Comparison of ENCODE assay signal across 12 cellular contexts in the genomic region with DNA sequence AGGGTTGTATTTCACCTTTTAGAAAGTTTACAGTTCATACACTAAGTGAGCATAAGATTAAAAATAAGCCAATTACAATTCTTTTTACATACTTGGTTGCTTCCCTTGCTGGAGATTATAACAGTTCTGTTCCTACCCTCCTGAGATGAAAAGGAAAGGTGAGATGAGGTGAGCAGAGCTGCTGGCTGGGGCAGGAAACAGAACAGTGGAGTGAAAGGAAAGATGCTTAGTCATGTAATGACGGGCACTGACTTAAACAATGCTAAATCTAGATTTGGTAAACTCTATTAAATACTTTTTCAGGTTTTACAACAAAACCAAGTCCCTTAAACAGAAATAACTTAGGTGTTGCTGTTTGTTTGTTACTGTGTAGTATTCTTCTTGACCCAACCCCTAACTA. TPM values are rescaled to one million over a fixed set of nuclear protein-coding genes. Genes with fewer than 3 reads are reported as not detected.
DNase-seq lines count a peak whose midpoint lies in the region; ATAC-seq, FAIRE-seq and TF ChIP-seq lines count a peak whose summit lies in the region.
"Had no signal": no experiment of that assay in that cellular context is flagged by ENCODE, and none has a peak within 500 bp of the region (broad histone marks: within the 10 kb centered on the region; RNA-seq: fewer than 3 reads in every experiment).

No MANE protein-coding gene starts in this region.

- H4K8ac ChIP-seq in H1 (ENCODE audit: extremely low read depth, insufficient read depth, low read length) = no peak overlapping the region

- H3K36me3 ChIP-seq in HepG2 (replicated peaks in 1 of 2; ENCODE audit: control insufficient read depth in 1 of 2, insufficient read depth in 2 of 2, low read length in 2 of 2) (no peaks in the 10 kb centered on the region), right lobe of liver (no peaks in the 10 kb centered on the region), H1 (ENCODE audit: control insufficient read depth in 2 of 4, insufficient read depth in 4 of 4, low read length in 3 of 4) (no peaks in the 10 kb centered on the region), smooth muscle cell (ENCODE audit: low read depth) (no peaks in the 10 kb centered on the region)
- H3K36me3 ChIP-seq: BLaER1 treated with 17β-estradiol and CSF1 and Interleukin-3, amounts not matched to agents 10 nM and 100 nM had no signal

- H4K91ac ChIP-seq in H1 (replicated peaks; ENCODE audit: insufficient read length, low read length) = no peak overlapping the region

- no peak overlapping the region for H2BK12ac ChIP-seq in H1 (ENCODE audit: low read depth, low read length)

- in situ Hi-C loops in HepG2 (cut with HindIII; ENCODE audit: extremely low pct_ligation_motif_present, low pct_unique_long_range_greater_than_20kb) = no loop called here

- DNase-seq in HepG2 (ENCODE audit: low spot score) = no peak
- DNase-seq in right lobe of liver = no peak
- peak; percentile 7 for DNase-seq in NCI-H460 (ENCODE audit: extremely low read depth, low read depth)
- no peak for DNase-seq in H1 (ENCODE audit: low read depth in 1 of 2, low spot score in 2 of 2)
- DNase-seq in stimulated activated CD4-positive, alpha-beta T cell treated with anti-CD3 and anti-CD28 coated beads, Interleukin-15, amount 100 ng/mL, for 24 hours = no peak
- no peak for DNase-seq in smooth muscle cell (lab: John Stamatoyannopoulos, UW; ENCODE audit: unreplicated experiment)
- DNase-seq: H9; MV-4-11; stimulated activated naive CD8-positive, alpha-beta T cell treated with anti-CD3 and anti-CD28 coated beads, Interleukin-15, amount 100 ng/mL, for 72 hours had no signal

- H3K27me3 ChIP-seq in HepG2 (ENCODE audit: control insufficient read depth in 1 of 2, insufficient read depth in 2 of 2, low read length in 2 of 2) (peaks cover 0 to 4% of the 10 kb centered on the region in 2 experiments; a peak in 3 of 5 replicates), right lobe of liver (no peaks in the 10 kb centered on the region), H1 (replicated peaks in 1 of 4; ENCODE audit: control insufficient read depth in 3 of 4, extremely low read depth in 1 of 4, insufficient read depth in 3 of 4, low read length in 3 of 4) (no peaks in the 10 kb centered on the region), smooth muscle cell (ENCODE audit: low read depth) (no peaks in the 10 kb centered on the region)
- H3K27me3 ChIP-seq: BLaER1 treated with 17β-estradiol and CSF1 and Interleukin-3, amounts not matched to agents 10 nM and 100 nM had no signal

- no peak overlapping the region for H3K27ac ChIP-seq in HepG2 (ENCODE audit: extremely low read length, insufficient read depth, low read length)
- H3K27ac ChIP-seq in right lobe of liver = no peak overlapping the region
- H3K27ac ChIP-seq in H1 (ENCODE audit: low read depth, low read length) = no peak overlapping the region
- no peak overlapping the region for H3K27ac ChIP-seq in smooth muscle cell (ENCODE audit: low read depth)
- H3K27ac ChIP-seq: BLaER1 treated with 17β-estradiol and CSF1 and Interleukin-3, amounts not matched to agents 10 nM and 100 nM had no signal

- no peak overlapping the region for H3K14ac ChIP-seq in H1 (ENCODE audit: insufficient read length)

- TF ChIP-seq RAD21 in HepG2 (CRISPR knock-in tag; IDR thresholded peaks at IDR 0.05) (no peak), H1 (IDR thresholded peaks at IDR 0.05 in 1 of 2, conservative IDR thresholded peaks at IDR 0.05 in 1 of 2; ENCODE audit: low read depth in 2 of 2, low read length in 2 of 2) (no peak)

- H3K9ac ChIP-seq in HepG2 (ENCODE audit: insufficient read depth, low read depth, low read length) (no peak overlapping the region), H1 (replicated peaks in 1 of 4; ENCODE audit: extremely low read depth in 1 of 4, low read depth in 3 of 4, low read length in 3 of 4) (no peak overlapping the region), smooth muscle cell (ENCODE audit: low read depth) (no peak overlapping the region)
- H3K9ac ChIP-seq: BLaER1 treated with 17β-estradiol and CSF1 and Interleukin-3, amounts not matched to agents 10 nM and 100 nM had no signal

- BruUV-seq in HepG2 (replicated peaks; lab: Mats Ljungman, UMichigan) = no TSS peak

- CTCF ChIA-PET in HepG2 (lab: Yijun Ruan, JAX; ENCODE audit: low intra/inter-chr PET ratio, low total read pairs) = no interaction called here
- CTCF ChIA-PET in H1 (lab: Charles Lee; ENCODE audit: partially characterized antibody) = no interaction called here

- TF ChIP-seq EP300 in HepG2 (IDR thresholded peaks at IDR 0.05; ENCODE audit: low read depth in 2 of 2, low read length in 2 of 2) (no peak), HepG2 (CRISPR knock-in tag; IDR thresholded peaks at IDR 0.05; ENCODE audit: borderline replicate concordance) (no peak), H1 (IDR thresholded peaks at IDR 0.05; ENCODE audit: borderline replicate concordance in 1 of 2, low read depth in 2 of 2, low read length in 2 of 2) (no peak)

- no peak overlapping the region for H2BK5ac ChIP-seq in H1 (ENCODE audit: low read depth, low read length)

- H2BK120ac ChIP-seq in H1 (replicated peaks; ENCODE audit: low read depth, low read length) = no peak overlapping the region

- TF ChIP-seq CTCF in HepG2 (CRISPR knock-in tag; IDR thresholded peaks at IDR 0.05) = no peak
- TF ChIP-seq CTCF in right lobe of liver (IDR thresholded peaks at IDR 0.05) = no peak
- TF ChIP-seq CTCF in H1 (IDR thresholded peaks at IDR 0.05; ENCODE audit: control extremely low read depth in 1 of 3, insufficient read depth in 1 of 3, low read depth in 1 of 3, low read length in 3 of 3) = no peak
- no peak for TF ChIP-seq CTCF in smooth muscle cell (IDR thresholded peaks at IDR 0.05; ENCODE audit: borderline replicate concordance, insufficient read depth, poor library complexity, severe bottlenecking)

- POLR2A ChIA-PET in HepG2 (lab: Yijun Ruan, JAX) = no interaction called here
- POLR2A ChIA-PET in H1 (lab: Charles Lee; ENCODE audit: partially characterized antibody) = no interaction called here

- no peaks in the 10 kb centered on the region for H3K79me2 ChIP-seq in HepG2 (ENCODE audit: insufficient read depth, low read length)
- no peaks in the 10 kb centered on the region for H3K79me2 ChIP-seq in H1 (ENCODE audit: control insufficient read depth in 1 of 2, insufficient read depth in 2 of 2, low read length in 2 of 2)
- no peaks in the 10 kb centered on the region for H3K79me2 ChIP-seq in smooth muscle cell (ENCODE audit: low read depth)

- H3K18ac ChIP-seq in H1 (ENCODE audit: extremely low read depth, low read length) = no peak overlapping the region; the same call in 1 of the 2 replicates

- H4K20me1 ChIP-seq in HepG2 (ENCODE audit: insufficient read depth, low read length) (no peaks in the 10 kb centered on the region), H1 (replicated peaks in 1 of 2; ENCODE audit: control insufficient read depth in 1 of 2, insufficient read depth in 2 of 2, low read length in 2 of 2) (no peaks in the 10 kb centered on the region), smooth muscle cell (ENCODE audit: low read depth) (no peaks in the 10 kb centered on the region)
- H4K20me1 ChIP-seq: BLaER1 treated with 17β-estradiol and CSF1 and Interleukin-3, amounts not matched to agents 10 nM and 100 nM had no signal

- H2BK15ac ChIP-seq in H1 (ENCODE audit: low read length) = no peak overlapping the region

- intact Hi-C loops in HepG2 (cut with micrococcal nuclease; ENCODE audit: unreplicated experiment) (no loop called here), right lobe of liver (cut with DNase I) (no loop called here)

- H4K5ac ChIP-seq in H1 (ENCODE audit: insufficient read length, low read depth, low read length) = no peak overlapping the region

- ATAC-seq in HepG2 (no peak), right lobe of liver (no peak), GM18867 (IDR thresholded peaks at IDR 0.05; ENCODE audit: unreplicated experiment) (no peak)
- ATAC-seq: Right ventricle myocardium inferior; stimulated activated naive CD8-positive, alpha-beta T cell treated with anti-CD3 and anti-CD28 coated beads, Interleukin-15, amount 100 ng/mL, for 72 hours had no signal

- H3K79me1 ChIP-seq in H1 (ENCODE audit: low read depth, low read length) = no peaks in the 10 kb centered on the region

- no peak overlapping the region for H2BK20ac ChIP-seq in H1 (ENCODE audit: low read length)

- no peaks in the 10 kb centered on the region for H3K23me2 ChIP-seq in H1 (ENCODE audit: low read depth, low read length)

- no peak overlapping the region for H3K4me3 ChIP-seq in HepG2 (replicated peaks in 1 of 3; ENCODE audit: insufficient read depth in 1 of 3, low read depth in 2 of 3, low read length in 3 of 3)
- no peak overlapping the region for H3K4me3 ChIP-seq in right lobe of liver
- H3K4me3 ChIP-seq in H1 (ENCODE audit: extremely low read depth in 1 of 4, insufficient read depth in 2 of 4, low read depth in 3 of 4, low read length in 4 of 4) = no peak overlapping the region
- no peak overlapping the region for H3K4me3 ChIP-seq in smooth muscle cell
- H3K4me3 ChIP-seq: BLaER1 treated with 17β-estradiol and CSF1 and Interleukin-3, amounts not matched to agents 10 nM and 100 nM had no signal

- H2AK5ac ChIP-seq in H1 (ENCODE audit: low read depth, low read length) = no peak overlapping the region

- no peak overlapping the region for H3K56ac ChIP-seq in H1 (replicated peaks; ENCODE audit: insufficient read length, low read depth, low read length)

- no peak for FAIRE-seq in HepG2 (lab: Jason Lieb, UNC)
- FAIRE-seq in H1 (lab: Jason Lieb, UNC) = no peak

- H3K9me3 ChIP-seq in HepG2 (ENCODE audit: low read length) (no peaks in the 10 kb centered on the region), right lobe of liver (no peaks in the 10 kb centered on the region), H1 (ENCODE audit: insufficient read depth in 2 of 2, low read depth in 1 of 2, low read length in 1 of 2) (no peaks in the 10 kb centered on the region), smooth muscle cell (replicated peaks; ENCODE audit: low read depth) (no peaks in the 10 kb centered on the region)
- H3K9me3 ChIP-seq: BLaER1 treated with 17β-estradiol and CSF1 and Interleukin-3, amounts not matched to agents 10 nM and 100 nM had no signal

- TF ChIP-seq POLR2A in HepG2 (IDR thresholded peaks at IDR 0.05; ENCODE audit: insufficient read depth in 1 of 2, low read depth in 2 of 2, low read length in 2 of 2) (no peak), right lobe of liver (IDR thresholded peaks at IDR 0.05) (no peak), H1 (IDR thresholded peaks at IDR 0.05; ENCODE audit: control extremely low read depth in 1 of 2, low read depth in 2 of 2, low read length in 2 of 2) (no peak)

- no peak overlapping the region for H3K4me2 ChIP-seq in HepG2 (ENCODE audit: low read depth, low read length)
- no peak overlapping the region for H3K4me2 ChIP-seq in H1 (ENCODE audit: insufficient read depth in 1 of 2, low read depth in 2 of 2, low read length in 2 of 2)
- no peak overlapping the region for H3K4me2 ChIP-seq in smooth muscle cell
- H3K4me2 ChIP-seq: BLaER1 treated with 17β-estradiol and CSF1 and Interleukin-3, amounts not matched to agents 10 nM and 100 nM had no signal

- H3F3A ChIP-seq in smooth muscle cell (ENCODE audit: low read depth) = no peaks in the 10 kb centered on the region

- H3K4ac ChIP-seq in H1 (replicated peaks; ENCODE audit: insufficient read length, low read depth, low read length) = no peak overlapping the region

- H2AFZ ChIP-seq in HepG2 (ENCODE audit: low read length) (no peak overlapping the region), H1 (ENCODE audit: low read length) (no peak overlapping the region; the same call in 1 of the 2 replicates), smooth muscle cell (ENCODE audit: low read depth) (no peak overlapping the region)

- H3K4me1 ChIP-seq in HepG2 (ENCODE audit: insufficient read depth, low read length) (0 out of 2 replicates have a peak, but pooled peaks cover 6% of the 10 kb centered on the region), right lobe of liver (no peaks in the 10 kb centered on the region), H1 (replicated peaks in 1 of 4; ENCODE audit: control insufficient read depth in 3 of 4, insufficient read depth in 4 of 4, low read length in 3 of 4) (peaks cover 0 to 3% (median 0%) of the 10 kb centered on the region in 4 experiments; a peak in 1 of 7 replicates), smooth muscle cell (ENCODE audit: low read depth) (no peaks in the 10 kb centered on the region)
- H3K4me1 ChIP-seq: BLaER1 treated with 17β-estradiol and CSF1 and Interleukin-3, amounts not matched to agents 10 nM and 100 nM had no signal

- 0% methylated on average over 1 of the region's 1 CpG for WGBS in HepG2 (ENCODE audit: low lambda C conversion rate)
- WGBS in right lobe of liver (ENCODE audit: insufficient coverage, low coverage, low lambda C conversion rate, missing lambda C conversion rate) = 17% methylated on average over 1 of the region's 1 CpG
- WGBS in H1 (ENCODE audit: extremely low coverage in 1 of 2, insufficient coverage in 1 of 2, insufficient read length in 1 of 2, insufficient replicate concordance in 2 of 2, low coverage in 1 of 2, low lambda C conversion rate in 2 of 2, missing lambda C conversion rate in 1 of 2), 2 experiments = 83% methylated on average over 1 of the region's 1 CpG; no CpG with 5 or more reads in 1 of the 2 experiments
- WGBS in smooth muscle cell (ENCODE audit: low lambda C conversion rate) = 61% methylated on average over 1 of the region's 1 CpG

- H3K23ac ChIP-seq in H1 (ENCODE audit: insufficient read length) = no peak overlapping the region

RNA-seq across cellular contexts. Expression of a gene that starts 19.9 kb away (rescaled TPM):
- total RNA-seq in HepG2 (2016; rRNA removed; fragmentation: Illumina TruSeq; extraction: Trizol) = 18.0 and 24.7 TPM in 2 replicates
- total RNA-seq in HepG2 (2016; cell fraction: cytosol; rRNA removed; fragmentation: Illumina TruSeq; extraction: Trizol; ENCODE audit: low read depth) = 73.2 and 85.5 TPM in 2 replicates
- total RNA-seq in HepG2 (2016; cell fraction: insoluble cytoplasmic fraction; rRNA removed; fragmentation: Illumina TruSeq; extraction: Trizol) = 16.1 and 19.9 TPM in 2 replicates
- total RNA-seq in HepG2 (2016; cell fraction: membrane; rRNA removed; fragmentation: Illumina TruSeq; extraction: Trizol) = 20.1 and 23.3 TPM in 2 replicates
- total RNA-seq in HepG2 (2016; cell fraction: nucleus; rRNA removed; fragmentation: Illumina TruSeq; extraction: Trizol) = 34.1 and 37.0 TPM in 2 replicates
- polyA plus RNA-seq in HepG2 (2011; rRNA removed) = 8.3 and 9.6 TPM in 2 replicates
- polyA plus RNA-seq in HepG2 (2011; cell fraction: cytosol; rRNA removed) = 3.6 and 5.9 TPM in 2 replicates
- 7.5 and 8.9 TPM in 2 replicates for polyA plus RNA-seq in HepG2 (2011; cell fraction: nucleus; rRNA removed)
- 10.1 and 15.2 TPM in 2 replicates for polyA plus RNA-seq in HepG2 (2012)
- 0.21 and 0.23 TPM in 2 replicates for polyA plus RNA-seq in HepG2 (2016; cell fraction: cytosol; fragmentation: Illumina TruSeq; extraction: Trizol; ENCODE audit: low read depth)
- 9.3 and 9.7 TPM in 2 replicates for polyA plus RNA-seq in HepG2 (2016; cell fraction: insoluble cytoplasmic fraction; fragmentation: Illumina TruSeq; extraction: Trizol; ENCODE audit: low read depth)
- 0.95 and 1.2 TPM in 2 replicates for polyA plus RNA-seq in HepG2 (2016; cell fraction: membrane; fragmentation: Illumina TruSeq; extraction: Trizol; ENCODE audit: low read depth)
- polyA plus RNA-seq in HepG2 (2016; cell fraction: nucleus; fragmentation: Illumina TruSeq; extraction: Trizol; ENCODE audit: insufficient read depth, low read depth) = 12.4 and 14.4 TPM in 2 replicates
- polyA minus RNA-seq in HepG2 (2011; rRNA and poly(A)+ RNA removed; ENCODE audit: low replicate concordance) = 12.9 and 14.6 TPM in 2 replicates
- polyA minus RNA-seq in HepG2 (2011; cell fraction: cytosol; rRNA and poly(A)+ RNA removed) = 15.5 and 18.0 TPM in 2 replicates
- 102 and 117 TPM in 2 replicates for polyA minus RNA-seq in HepG2 (2011; cell fraction: nucleus; rRNA and poly(A)+ RNA removed)
- 10 to 100 TPM in 5 of 6 experiments, 1 to 10 TPM in 1; 10.0 to 17.6 (median 13.6) TPM for total RNA-seq in right lobe of liver
- total RNA-seq in NCI-H460 (2014; rRNA removed; shearing (Covaris generic)) = 10.3 and 10.8 TPM in 2 replicates
- 4.3 TPM in 2 replicates for polyA plus RNA-seq in NCI-H460 (2014; cell fraction: nucleus; rRNA removed)
- total RNA-seq in H1 (2021; fragmentation: NEBNext Ultra II Directional; extraction: Animal tissue kit (Norgen Biotek cat#: 25700)) = 0.15 and 0.23 TPM in 2 replicates
- polyA plus RNA-seq in H1 (2011; rRNA removed) = 0.03 and 0.08 TPM in 2 replicates
- polyA plus RNA-seq in H1 (2011; cell fraction: cytosol; rRNA removed) = 0.08 TPM
- polyA plus RNA-seq in H1 (2011; cell fraction: nucleus; rRNA removed) = 0.13 TPM
- 0.17 to 0.48 TPM (median 0.22 TPM) in 4 replicates for polyA plus RNA-seq in H1 (2012, experiment 1 of 2)
- polyA plus RNA-seq in H1 (2012, experiment 2 of 2) = not detected
- polyA plus RNA-seq in H1 (2013, experiment 1 of 2) = 0.06 TPM
- 0.06 TPM for polyA plus RNA-seq in H1 (2013, experiment 2 of 2)
- polyA minus RNA-seq in H1 (2011; rRNA and poly(A)+ RNA removed) = 0.16 and 0.24 TPM in 2 replicates
- polyA minus RNA-seq in H1 (2011; cell fraction: cytosol; rRNA and poly(A)+ RNA removed) = not detected
- 1.1 TPM for polyA minus RNA-seq in H1 (2011; cell fraction: nucleus; rRNA and poly(A)+ RNA removed)
- total RNA-seq in smooth muscle cell = 15.7 and 21.0 TPM in 2 replicates
- polyA plus RNA-seq in smooth muscle cell = 7.9 and 10.5 TPM in 2 replicates
